ENCODE assay signal across 1 cellular context in genomic region chr14:37181441-37181840, GRCh38.
TF ChIP-seq lines count a peak whose summit lies in the region.

No MANE protein-coding gene starts in this region.

TF ChIP-seq in GM23338, 12 proteins besides CTCF, POLR2A, EP300 and RAD21 (continued from another document):
- TF ChIP-seq REST (IDR thresholded peaks at IDR 0.05; ENCODE audit: unreplicated experiment), result no peak
- no peak for TF ChIP-seq POLR2AphosphoS5 (IDR thresholded peaks at IDR 0.05; ENCODE audit: low read depth)
- TF ChIP-seq EZH2 (IDR thresholded peaks at IDR 0.05; ENCODE audit: low read depth, unreplicated experiment), result no peak
- no peak for TF ChIP-seq ETS1 (IDR thresholded peaks at IDR 0.05)
